Comparison of ENCODE assay signal across 25 cellular contexts in genomic region chr6:166279393-166279679, GRCh38. TPM values are rescaled to one million over a fixed set of nuclear protein-coding genes. Genes with fewer than 3 reads are reported as not detected.
"Had no signal": no experiment of that assay in that cellular context is flagged by ENCODE, and none has a peak within 500 bp of the region (broad histone marks: within the 10 kb centered on the region; RNA-seq: fewer than 3 reads in every experiment).

No MANE protein-coding gene starts in this region.

- DNase-seq: Karpas-422, KG1, MM.1S, NCI-H1092 treated with DMSO at 0.1 percent for 48 hours, NCI-H1436, NCI-H187, NCI-H2029, NCI-H2081 treated with DMSO at 0.1 percent for 48 hours, NCI-H2171, NCI-H226, NCI-H446, NCI-H510A, NCI-H524 treated with DMSO at 0.1 percent for 48 hours, NCI-H69, NCI-H774, Right ventricle myocardium superior, RPMI8226, SIG-M5, SW 1271, T-cell had no signal

- H3K4me3 Mint-ChIP-seq: T-cell had no signal

- H3K27me3 ChIP-seq: SJSA1 had no signal

- FAIRE-seq: RCC 7860 had no signal

- H3K36me3 Mint-ChIP-seq: T-cell had no signal

- H3K27ac Mint-ChIP-seq: T-cell had no signal

- H3K9me3 ChIP-seq: SJSA1 had no signal

- H3K4me3 ChIP-seq: SJSA1, SK-N-MC had no signal

- H3K9me3 Mint-ChIP-seq: T-cell had no signal

- H3K27ac ChIP-seq: SJSA1, SK-N-MC had no signal

- H3K36me3 ChIP-seq: SJSA1 had no signal

- ATAC-seq: T-cell had no signal

RNA-seq across cellular contexts. Expression of gene PRR18, which starts 28.9 kb away (rescaled TPM):
- total RNA-seq: HT1080, M059J, Right ventricle myocardium superior, T-cell had no signal
